ENCODE assay signal across 1 cellular context in the genomic region with DNA sequence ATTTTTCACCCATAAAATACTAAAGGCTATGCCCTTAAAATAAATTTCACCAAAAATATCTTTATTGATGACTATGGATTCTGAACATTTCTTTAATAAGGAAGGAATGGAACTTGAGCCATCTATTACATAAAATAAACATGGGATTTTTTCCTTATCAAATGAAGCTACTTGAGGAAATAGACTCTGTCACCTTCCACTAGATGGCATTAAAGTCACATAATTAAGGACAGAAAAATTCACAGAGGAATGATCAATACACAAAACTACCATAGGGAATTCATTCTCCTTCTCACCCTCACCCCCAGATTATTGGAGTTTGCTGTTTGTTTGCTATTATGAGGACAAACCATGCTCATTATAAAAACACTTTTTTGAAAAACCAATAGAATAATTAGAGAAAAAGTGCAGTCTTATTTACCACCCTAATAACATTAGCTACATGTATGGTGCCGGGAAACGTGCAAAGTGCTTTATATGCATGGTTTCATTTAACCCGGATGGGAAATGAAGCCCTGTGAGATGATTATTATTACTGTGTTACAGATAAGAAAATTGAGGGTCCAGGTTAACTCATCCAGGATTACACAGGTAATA.
TF ChIP-seq lines count a peak whose summit lies in the region.

No MANE protein-coding gene starts in this region.

TF ChIP-seq in H1, 55 proteins besides CTCF, POLR2A, EP300 and RAD21 (continued from another document):
- no peak for TF ChIP-seq ATF2 (IDR thresholded peaks at IDR 0.05; ENCODE audit: low read length)
- TF ChIP-seq RFX5 (IDR thresholded peaks at IDR 0.05; ENCODE audit: borderline replicate concordance, low read depth, low read length) = no peak
- TF ChIP-seq TAF1 (IDR thresholded peaks at IDR 0.05; ENCODE audit: low read depth, low read length) = no peak
- TF ChIP-seq NRF1 (IDR thresholded peaks at IDR 0.05; ENCODE audit: low read depth, low read length) = no peak
- TF ChIP-seq EGR1 (IDR thresholded peaks at IDR 0.05; ENCODE audit: borderline replicate concordance, low read depth, low read length) = no peak
- no peak for TF ChIP-seq ATF3 (IDR thresholded peaks at IDR 0.05; ENCODE audit: insufficient read depth, low read depth, low read length)
- no peak for TF ChIP-seq KDM5A (IDR thresholded peaks at IDR 0.05; ENCODE audit: low read length)
- TF ChIP-seq, protein P1, sequence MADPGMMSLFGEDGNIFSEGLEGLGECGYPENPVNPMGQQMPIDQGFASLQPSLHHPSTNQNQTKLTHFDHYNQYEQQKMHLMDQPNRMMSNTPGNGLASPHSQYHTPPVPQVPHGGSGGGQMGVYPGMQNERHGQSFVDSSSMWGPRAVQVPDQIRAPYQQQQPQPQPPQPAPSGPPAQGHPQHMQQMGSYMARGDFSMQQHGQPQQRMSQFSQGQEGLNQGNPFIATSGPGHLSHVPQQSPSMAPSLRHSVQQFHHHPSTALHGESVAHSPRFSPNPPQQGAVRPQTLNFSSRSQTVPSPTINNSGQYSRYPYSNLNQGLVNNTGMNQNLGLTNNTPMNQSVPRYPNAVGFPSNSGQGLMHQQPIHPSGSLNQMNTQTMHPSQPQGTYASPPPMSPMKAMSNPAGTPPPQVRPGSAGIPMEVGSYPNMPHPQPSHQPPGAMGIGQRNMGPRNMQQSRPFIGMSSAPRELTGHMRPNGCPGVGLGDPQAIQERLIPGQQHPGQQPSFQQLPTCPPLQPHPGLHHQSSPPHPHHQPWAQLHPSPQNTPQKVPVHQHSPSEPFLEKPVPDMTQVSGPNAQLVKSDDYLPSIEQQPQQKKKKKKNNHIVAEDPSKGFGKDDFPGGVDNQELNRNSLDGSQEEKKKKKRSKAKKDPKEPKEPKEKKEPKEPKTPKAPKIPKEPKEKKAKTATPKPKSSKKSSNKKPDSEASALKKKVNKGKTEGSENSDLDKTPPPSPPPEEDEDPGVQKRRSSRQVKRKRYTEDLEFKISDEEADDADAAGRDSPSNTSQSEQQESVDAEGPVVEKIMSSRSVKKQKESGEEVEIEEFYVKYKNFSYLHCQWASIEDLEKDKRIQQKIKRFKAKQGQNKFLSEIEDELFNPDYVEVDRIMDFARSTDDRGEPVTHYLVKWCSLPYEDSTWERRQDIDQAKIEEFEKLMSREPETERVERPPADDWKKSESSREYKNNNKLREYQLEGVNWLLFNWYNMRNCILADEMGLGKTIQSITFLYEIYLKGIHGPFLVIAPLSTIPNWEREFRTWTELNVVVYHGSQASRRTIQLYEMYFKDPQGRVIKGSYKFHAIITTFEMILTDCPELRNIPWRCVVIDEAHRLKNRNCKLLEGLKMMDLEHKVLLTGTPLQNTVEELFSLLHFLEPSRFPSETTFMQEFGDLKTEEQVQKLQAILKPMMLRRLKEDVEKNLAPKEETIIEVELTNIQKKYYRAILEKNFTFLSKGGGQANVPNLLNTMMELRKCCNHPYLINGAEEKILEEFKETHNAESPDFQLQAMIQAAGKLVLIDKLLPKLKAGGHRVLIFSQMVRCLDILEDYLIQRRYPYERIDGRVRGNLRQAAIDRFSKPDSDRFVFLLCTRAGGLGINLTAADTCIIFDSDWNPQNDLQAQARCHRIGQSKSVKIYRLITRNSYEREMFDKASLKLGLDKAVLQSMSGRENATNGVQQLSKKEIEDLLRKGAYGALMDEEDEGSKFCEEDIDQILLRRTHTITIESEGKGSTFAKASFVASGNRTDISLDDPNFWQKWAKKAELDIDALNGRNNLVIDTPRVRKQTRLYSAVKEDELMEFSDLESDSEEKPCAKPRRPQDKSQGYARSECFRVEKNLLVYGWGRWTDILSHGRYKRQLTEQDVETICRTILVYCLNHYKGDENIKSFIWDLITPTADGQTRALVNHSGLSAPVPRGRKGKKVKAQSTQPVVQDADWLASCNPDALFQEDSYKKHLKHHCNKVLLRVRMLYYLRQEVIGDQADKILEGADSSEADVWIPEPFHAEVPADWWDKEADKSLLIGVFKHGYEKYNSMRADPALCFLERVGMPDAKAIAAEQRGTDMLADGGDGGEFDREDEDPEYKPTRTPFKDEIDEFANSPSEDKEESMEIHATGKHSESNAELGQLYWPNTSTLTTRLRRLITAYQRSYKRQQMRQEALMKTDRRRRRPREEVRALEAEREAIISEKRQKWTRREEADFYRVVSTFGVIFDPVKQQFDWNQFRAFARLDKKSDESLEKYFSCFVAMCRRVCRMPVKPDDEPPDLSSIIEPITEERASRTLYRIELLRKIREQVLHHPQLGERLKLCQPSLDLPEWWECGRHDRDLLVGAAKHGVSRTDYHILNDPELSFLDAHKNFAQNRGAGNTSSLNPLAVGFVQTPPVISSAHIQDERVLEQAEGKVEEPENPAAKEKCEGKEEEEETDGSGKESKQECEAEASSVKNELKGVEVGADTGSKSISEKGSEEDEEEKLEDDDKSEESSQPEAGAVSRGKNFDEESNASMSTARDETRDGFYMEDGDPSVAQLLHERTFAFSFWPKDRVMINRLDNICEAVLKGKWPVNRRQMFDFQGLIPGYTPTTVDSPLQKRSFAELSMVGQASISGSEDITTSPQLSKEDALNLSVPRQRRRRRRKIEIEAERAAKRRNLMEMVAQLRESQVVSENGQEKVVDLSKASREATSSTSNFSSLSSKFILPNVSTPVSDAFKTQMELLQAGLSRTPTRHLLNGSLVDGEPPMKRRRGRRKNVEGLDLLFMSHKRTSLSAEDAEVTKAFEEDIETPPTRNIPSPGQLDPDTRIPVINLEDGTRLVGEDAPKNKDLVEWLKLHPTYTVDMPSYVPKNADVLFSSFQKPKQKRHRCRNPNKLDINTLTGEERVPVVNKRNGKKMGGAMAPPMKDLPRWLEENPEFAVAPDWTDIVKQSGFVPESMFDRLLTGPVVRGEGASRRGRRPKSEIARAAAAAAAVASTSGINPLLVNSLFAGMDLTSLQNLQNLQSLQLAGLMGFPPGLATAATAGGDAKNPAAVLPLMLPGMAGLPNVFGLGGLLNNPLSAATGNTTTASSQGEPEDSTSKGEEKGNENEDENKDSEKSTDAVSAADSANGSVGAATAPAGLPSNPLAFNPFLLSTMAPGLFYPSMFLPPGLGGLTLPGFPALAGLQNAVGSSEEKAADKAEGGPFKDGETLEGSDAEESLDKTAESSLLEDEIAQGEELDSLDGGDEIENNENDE (IDR thresholded peaks at IDR 0.05; ENCODE audit: insufficient replicate concordance, low read length) = no peak
- no peak for TF ChIP-seq POLR2AphosphoS5 (IDR thresholded peaks at IDR 0.05; ENCODE audit: low read depth, low read length)
- TF ChIP-seq SUZ12 (IDR thresholded peaks at IDR 0.05; ENCODE audit: low read length) = no peak
TF ChIP-seq in H1: peak in this region for 0.
